ENCODE assay signal across 15 cellular contexts in genomic region chr3:119309591-119309990, GRCh38.
"Had no signal": no experiment of that assay in that cellular context is flagged by ENCODE, and none has a peak within 500 bp of the region (broad histone marks: within the 10 kb centered on the region; RNA-seq: fewer than 3 reads in every experiment).

No MANE protein-coding gene starts in this region.

- H3K4me3 ChIP-seq: gastroesophageal sphincter, sigmoid colon, SK-N-MC had no signal

- H3K9me3 ChIP-seq: gastroesophageal sphincter, sigmoid colon had no signal

- H3K27ac Mint-ChIP-seq: activated naive CD4-positive, alpha-beta T cell treated with anti-CD3 and anti-CD28 coated beads, Interleukin-2, amount 10 ng/mL, durations not matched to agents 7 days and 5 days; activated T-helper 17 cell treated with anti-CD3 and anti-CD28 coated beads, Interleukin-2, amount 50 U/mL, for 72 hours; stimulated activated effector memory CD8-positive, alpha-beta T cell treated with anti-CD3 and anti-CD28 coated beads, Interleukin-12 subunit alpha, Interleukin-12 subunit beta, amount 100 ng/mL, for 72 hours had no signal

- DNase-seq: activated CD4-positive, alpha-beta T cell treated with anti-CD3 and anti-CD28 coated beads for 1 hour; activated CD4-positive, alpha-beta T cell treated with anti-CD3 and anti-CD28 coated beads, Interleukin-2, amount 50 U/mL, for 4 hours; activated naive CD4-positive, alpha-beta T cell treated with anti-CD3 and anti-CD28 coated beads, Interleukin-2, amount 10 ng/mL, durations not matched to agents 7 days and 5 days; activated T-cell treated with anti-CD3 and anti-CD28 coated beads for 4 hours; central memory CD4-positive, alpha-beta T cell; effector memory CD4-positive, alpha-beta T cell; kidney; sigmoid colon; T-helper 1 cell had no signal

- H3K36me3 ChIP-seq: sigmoid colon had no signal

- H3K9me3 Mint-ChIP-seq: activated naive CD4-positive, alpha-beta T cell treated with anti-CD3 and anti-CD28 coated beads, Interleukin-2, amount 10 ng/mL, durations not matched to agents 7 days and 5 days; activated T-helper 17 cell treated with anti-CD3 and anti-CD28 coated beads, Interleukin-2, amount 50 U/mL, for 72 hours; stimulated activated effector memory CD8-positive, alpha-beta T cell treated with anti-CD3 and anti-CD28 coated beads, Interleukin-12 subunit alpha, Interleukin-12 subunit beta, amount 100 ng/mL, for 72 hours had no signal

- H3K4me3 Mint-ChIP-seq: activated naive CD4-positive, alpha-beta T cell treated with anti-CD3 and anti-CD28 coated beads, Interleukin-2, amount 10 ng/mL, durations not matched to agents 7 days and 5 days; activated T-helper 17 cell treated with anti-CD3 and anti-CD28 coated beads, Interleukin-2, amount 50 U/mL, for 72 hours; stimulated activated effector memory CD8-positive, alpha-beta T cell treated with anti-CD3 and anti-CD28 coated beads, Interleukin-12 subunit alpha, Interleukin-12 subunit beta, amount 100 ng/mL, for 72 hours had no signal

- FAIRE-seq: kidney, urothelium cell line had no signal

- H3K4me1 Mint-ChIP-seq: activated naive CD4-positive, alpha-beta T cell treated with anti-CD3 and anti-CD28 coated beads, Interleukin-2, amount 10 ng/mL, durations not matched to agents 7 days and 5 days had no signal

- H3K36me3 Mint-ChIP-seq: activated naive CD4-positive, alpha-beta T cell treated with anti-CD3 and anti-CD28 coated beads, Interleukin-2, amount 10 ng/mL, durations not matched to agents 7 days and 5 days had no signal

- H3K27me3 ChIP-seq: gastroesophageal sphincter, sigmoid colon had no signal

- H3K27me3 Mint-ChIP-seq: activated T-helper 17 cell treated with anti-CD3 and anti-CD28 coated beads, Interleukin-2, amount 50 U/mL, for 72 hours had no signal

- H3K27ac ChIP-seq: gastroesophageal sphincter, sigmoid colon, SK-N-MC, VCaP had no signal
